31 cellular contexts compared by ENCODE assay signal in genomic region chr17:7184647-7185046, GRCh38.
"Had no signal": no experiment of that assay in that cellular context is flagged by ENCODE, and none has a peak within 500 bp of the region (broad histone marks: within the 10 kb centered on the region; RNA-seq: fewer than 3 reads in every experiment).

No MANE protein-coding gene starts in this region.

- H3K27me3 ChIP-seq: Peyer's patch had no signal

- H3K9me3 Mint-ChIP-seq: activated CD4-positive, alpha-beta T cell treated with anti-CD3 and anti-CD28 coated beads, Interleukin-2, amount 10 ng/mL, durations not matched to agents 24 days and 14 days; activated CD8-positive, alpha-beta T cell treated with anti-CD3 and anti-CD28 coated beads for 36 hours; activated naive CD4-positive, alpha-beta T cell treated with anti-CD3 and anti-CD28 coated beads, Interleukin-2, amount 10 ng/mL, durations not matched to agents 7 days and 5 days; activated naive CD8-positive, alpha-beta T cell treated with anti-CD3 and anti-CD28 coated beads, Interleukin-2, amount 50 U/mL, for 24 hours; activated T-cell treated with anti-CD3 and anti-CD28 coated beads, Interleukin-2, amount 50 U/mL, for 72 hours; activated T-helper 17 cell treated with anti-CD3 and anti-CD28 coated beads, Interleukin-2, amount 50 U/mL, for 72 hours; brain had no signal

- H3K27ac ChIP-seq: KMS-11, Peyer's patch, WERI-Rb-1 had no signal

- H3K27ac Mint-ChIP-seq: activated CD4-positive, alpha-beta T cell treated with anti-CD3 and anti-CD28 coated beads, Interleukin-2, amount 10 ng/mL, durations not matched to agents 24 days and 14 days; activated CD8-positive, alpha-beta T cell treated with anti-CD3 and anti-CD28 coated beads for 36 hours; activated naive CD4-positive, alpha-beta T cell treated with anti-CD3 and anti-CD28 coated beads, Interleukin-2, amount 10 ng/mL, durations not matched to agents 7 days and 5 days; activated naive CD8-positive, alpha-beta T cell; activated naive CD8-positive, alpha-beta T cell treated with anti-CD3 and anti-CD28 coated beads, Interleukin-2, amount 50 U/mL, for 24 hours; activated T-cell treated with anti-CD3 and anti-CD28 coated beads, Interleukin-2, amount 50 U/mL, for 72 hours; activated T-helper 17 cell treated with anti-CD3 and anti-CD28 coated beads, Interleukin-2, amount 50 U/mL, for 72 hours had no signal

- FAIRE-seq: bronchial epithelial cell had no signal

- H3K4me1 ChIP-seq: Peyer's patch had no signal

- H3K9me3 ChIP-seq: Peyer's patch had no signal

- H3K4me2 ChIP-seq: KMS-11 had no signal

- DNase-seq: activated CD4-positive, alpha-beta T cell treated with anti-CD3 and anti-CD28 coated beads, Interleukin-2, amount 10 ng/mL, durations not matched to agents 24 days and 14 days; activated CD4-positive, alpha-beta T cell treated with anti-CD3 and anti-CD28 coated beads, Interleukin-2, amount 50 U/mL, for 4 hours; activated CD8-positive, alpha-beta T cell treated with anti-CD3 and anti-CD28 coated beads for 36 hours; activated gamma-delta T cell treated with Interleukin-2 at 50 U/mL for 16 hours; activated naive CD4-positive, alpha-beta T cell treated with anti-CD3 and anti-CD28 coated beads, Interleukin-2, amount 10 ng/mL, durations not matched to agents 7 days and 5 days; activated naive CD8-positive, alpha-beta T cell treated with anti-CD3 and anti-CD28 coated beads, Interleukin-2, amount 50 U/mL, for 24 hours; activated T-cell treated with anti-CD3 and anti-CD28 coated beads, Interleukin-2, amount 50 U/mL, for 1 hour; activated T-cell treated with anti-CD3 and anti-CD28 coated beads, Interleukin-2, amount 50 U/mL, for 72 hours; central memory CD4-positive, alpha-beta T cell; MM.1S; NCI-H146; NCI-H187; NCI-H2029 treated with DMSO at 0.1 percent for 48 hours; NCI-H2171 treated with DMSO at 0.1 percent for 48 hours; NCI-H226; NCI-H524 treated with DMSO at 0.1 percent for 48 hours; NK-92 treated with Interleukin-12 subunit alpha and Interleukin-12 subunit beta, amount 100 ng/mL, for 24 hours; PC-3; RPMI8226; SW 1271; T-helper 1 cell; T-helper 2 cell; T-helper 9 cell; WERI-Rb-1 had no signal

- H3K9ac ChIP-seq: KMS-11 had no signal

- H3K36me3 ChIP-seq: Peyer's patch had no signal

- H3K36me3 Mint-ChIP-seq: activated naive CD4-positive, alpha-beta T cell treated with anti-CD3 and anti-CD28 coated beads, Interleukin-2, amount 10 ng/mL, durations not matched to agents 7 days and 5 days; activated naive CD8-positive, alpha-beta T cell had no signal

- H3K27me3 Mint-ChIP-seq: activated CD4-positive, alpha-beta T cell treated with anti-CD3 and anti-CD28 coated beads, Interleukin-2, amount 10 ng/mL, durations not matched to agents 24 days and 14 days; activated CD8-positive, alpha-beta T cell treated with anti-CD3 and anti-CD28 coated beads for 36 hours; activated naive CD8-positive, alpha-beta T cell; activated naive CD8-positive, alpha-beta T cell treated with anti-CD3 and anti-CD28 coated beads, Interleukin-2, amount 50 U/mL, for 24 hours; activated T-helper 17 cell treated with anti-CD3 and anti-CD28 coated beads, Interleukin-2, amount 50 U/mL, for 72 hours; brain had no signal

- H3K4me1 Mint-ChIP-seq: activated naive CD8-positive, alpha-beta T cell treated with anti-CD3 and anti-CD28 coated beads, Interleukin-2, amount 50 U/mL, for 24 hours; activated T-helper 17 cell treated with anti-CD3 and anti-CD28 coated beads, Interleukin-2, amount 50 U/mL, for 72 hours had no signal

- ATAC-seq: activated CD8-positive, alpha-beta T cell treated with anti-CD3 and anti-CD28 coated beads for 36 hours; activated naive CD8-positive, alpha-beta T cell treated with anti-CD3 and anti-CD28 coated beads, Interleukin-2, amount 50 U/mL, for 24 hours; activated T-cell treated with anti-CD3 and anti-CD28 coated beads, Interleukin-2, amount 50 U/mL, for 72 hours; activated T-helper 17 cell treated with anti-CD3 and anti-CD28 coated beads, Interleukin-2, amount 50 U/mL, for 72 hours; PC-3; Right ventricle myocardium inferior had no signal

- H3K4me3 ChIP-seq: Peyer's patch had no signal

- H3K4me3 Mint-ChIP-seq: activated CD4-positive, alpha-beta T cell treated with anti-CD3 and anti-CD28 coated beads, Interleukin-2, amount 10 ng/mL, durations not matched to agents 24 days and 14 days; activated CD8-positive, alpha-beta T cell treated with anti-CD3 and anti-CD28 coated beads for 36 hours; activated naive CD4-positive, alpha-beta T cell treated with anti-CD3 and anti-CD28 coated beads, Interleukin-2, amount 10 ng/mL, durations not matched to agents 7 days and 5 days; activated naive CD8-positive, alpha-beta T cell; activated naive CD8-positive, alpha-beta T cell treated with anti-CD3 and anti-CD28 coated beads, Interleukin-2, amount 50 U/mL, for 24 hours; activated T-cell treated with anti-CD3 and anti-CD28 coated beads, Interleukin-2, amount 50 U/mL, for 72 hours; activated T-helper 17 cell treated with anti-CD3 and anti-CD28 coated beads, Interleukin-2, amount 50 U/mL, for 72 hours; brain had no signal
